ENCODE assay signal across 21 cellular contexts in the genomic region with DNA sequence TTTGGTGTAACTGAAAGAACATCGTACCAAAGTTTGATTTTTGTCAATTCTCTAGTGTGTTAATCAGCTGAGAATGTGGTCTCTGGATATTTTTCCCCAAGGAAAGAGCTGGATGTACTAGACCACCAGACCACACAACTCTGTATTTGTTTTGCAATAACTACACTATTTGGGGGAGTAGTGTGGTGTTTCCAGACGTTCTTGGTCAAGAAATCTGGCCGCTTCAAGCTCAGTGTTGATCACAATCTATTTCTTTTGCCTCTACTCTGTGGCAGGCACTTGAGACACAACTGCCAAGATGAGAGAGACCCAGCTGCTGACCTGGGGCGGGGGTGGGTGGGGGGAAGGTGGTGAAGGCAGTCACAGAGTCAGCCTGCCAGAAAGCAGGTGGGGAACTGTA. TPM values are rescaled to one million over a fixed set of nuclear protein-coding genes. Genes with fewer than 3 reads are reported as not detected.
DNase-seq lines count a peak whose midpoint lies in the region; ATAC-seq and TF ChIP-seq lines count a peak whose summit lies in the region.
"Had no signal": no experiment of that assay in that cellular context is flagged by ENCODE, and none has a peak within 500 bp of the region (broad histone marks: within the 10 kb centered on the region; RNA-seq: fewer than 3 reads in every experiment).

No MANE protein-coding gene starts in this region.

- peaks cover 0 to 87% of the 10 kb centered on the region in 2 donors for H3K4me1 ChIP-seq in right atrium auricular region
- peaks cover 10 to 13% (median 11%) of the 10 kb centered on the region in 3 donors for H3K4me1 ChIP-seq in skeletal muscle tissue (ENCODE audit: control insufficient read depth in 3 of 3, insufficient read depth in 3 of 3, low read length in 3 of 3)
- H3K4me1 ChIP-seq in osteoblast (ENCODE audit: insufficient read depth, low read length) = no peaks in the 10 kb centered on the region

- no peak for TF ChIP-seq CTCF in right atrium auricular region (IDR thresholded peaks at IDR 0.05)
- no peak for TF ChIP-seq CTCF in osteoblast (IDR thresholded peaks at IDR 0.05; ENCODE audit: extremely low read depth, low read depth, low read length)

- peaks cover 4% of the 10 kb centered on the region for H4K20me1 ChIP-seq in osteoblast (ENCODE audit: insufficient read depth, low read length)

- H3K9ac ChIP-seq in skeletal muscle tissue (ENCODE audit: low read depth in 1 of 3, low read length in 3 of 3) = no peak overlapping the region

- H3K4me3 ChIP-seq in right atrium auricular region (no peak overlapping the region), skeletal muscle tissue (ENCODE audit: low read length in 3 of 3) (no peak overlapping the region), osteoblast (ENCODE audit: insufficient read depth, low read length) (no peak overlapping the region), MG63 (no peak overlapping the region)
- H3K4me3 ChIP-seq: GM12878, skin epidermis had no signal

- no peaks in the 10 kb centered on the region for H3K27me3 ChIP-seq in right atrium auricular region
- H3K27me3 ChIP-seq in skeletal muscle tissue (ENCODE audit: control insufficient read depth in 3 of 3, insufficient read depth in 3 of 3, low read length in 3 of 3) = no peaks in the 10 kb centered on the region
- H3K27me3 ChIP-seq in osteoblast (ENCODE audit: insufficient read depth, low read length) = no peaks in the 10 kb centered on the region
- H3K27me3 ChIP-seq in MG63 = no peaks in the 10 kb centered on the region

- peak overlapping the region; percentile 77 to 78 for H3K27ac ChIP-seq in right atrium auricular region
- peak overlapping the region; percentile 43 for H3K27ac ChIP-seq in skeletal muscle tissue (ENCODE audit: low read depth, low read length)
- no peak overlapping the region for H3K27ac ChIP-seq in osteoblast (ENCODE audit: low read depth, low read length)

- no peak overlapping the region for H2AFZ ChIP-seq in osteoblast (ENCODE audit: low read length)

- H3K9me3 ChIP-seq in right atrium auricular region (no peaks in the 10 kb centered on the region), skeletal muscle tissue (ENCODE audit: control insufficient read depth in 3 of 3, low read length in 3 of 3) (no peaks in the 10 kb centered on the region), osteoblast (ENCODE audit: low read depth, low read length) (no peaks in the 10 kb centered on the region), MG63 (no peaks in the 10 kb centered on the region)

- peaks cover 82% of the 10 kb centered on the region for H3K79me2 ChIP-seq in osteoblast (ENCODE audit: insufficient read depth, low read length)

- intact Hi-C loops in cardiac septum (cut with DNase I) = no loop called here

- no peak overlapping the region for H3K4me2 ChIP-seq in osteoblast (ENCODE audit: insufficient read depth, low read length)

- DNase-seq in right atrium auricular region (ENCODE audit: low spot score) (no peak), cardiac septum (ENCODE audit: low spot score) (no peak), fibroblast of peridontal ligament (ENCODE audit: extremely low read depth) (peak; percentile 34), osteoblast (ENCODE audit: insufficient read length, low spot score, missing footprints) (no peak), MG63 (no peak)
- no peak for DNase-seq in activated T-cell treated with anti-CD3 and anti-CD28 coated beads, Interleukin-2, amount 50 U/mL, for 48 hours
- DNase-seq: activated CD4-positive, alpha-beta T cell treated with anti-CD3 and anti-CD28 coated beads, Interleukin-2, amount 10 ng/mL, durations not matched to agents 24 days and 14 days; activated CD8-positive, alpha-beta memory T cell treated with anti-CD3 and anti-CD28 coated beads, Interleukin-2, amount 50 U/mL, for 48 hours; activated naive CD4-positive, alpha-beta T cell; COR-L47; erythroblast; islet precursor cell; KBM-7; NCI-H1417 treated with DMSO at 0.1 percent for 48 hours; nucleus accumbens; SHP77 had no signal

- no peak for ATAC-seq in HG02973 (IDR thresholded peaks at IDR 0.05; ENCODE audit: unreplicated experiment)
- ATAC-seq: GM12878 had no signal

- H3K36me3 ChIP-seq in right atrium auricular region = no peaks in the 10 kb centered on the region
- no peaks in the 10 kb centered on the region for H3K36me3 ChIP-seq in skeletal muscle tissue (ENCODE audit: control insufficient read depth in 3 of 3, insufficient read depth in 3 of 3, low read length in 3 of 3)
- no peaks in the 10 kb centered on the region for H3K36me3 ChIP-seq in osteoblast (ENCODE audit: insufficient read depth, low read length)
- H3K36me3 ChIP-seq in MG63 = no peaks in the 10 kb centered on the region

RNA-seq across cellular contexts. Expression of gene PTTG2, which starts 30.5 kb away (rescaled TPM):
- total RNA-seq in right atrium auricular region = 1 to 10 TPM in 1 of 2 donors, not detected in 1; 3.6 TPM
- total RNA-seq in cardiac septum = 1.1 TPM
- total RNA-seq in skeletal muscle tissue = 0.52 TPM
- not detected in 2 replicates for total RNA-seq in osteoblast
- total RNA-seq in MG63 (2014; rRNA removed; shearing (Covaris generic); ENCODE audit: low replicate concordance) = not detected in 2 replicates
- total RNA-seq: mesothelial cell of epicardium had no signal
